9 cellular contexts compared by ENCODE assay signal in genomic region chr6:22146581-22147468, GRCh38.
DNase-seq lines count a peak whose midpoint lies in the region; ATAC-seq, FAIRE-seq and TF ChIP-seq lines count a peak whose summit lies in the region.
"Had no signal": no experiment of that assay in that cellular context is flagged by ENCODE, and none has a peak within 500 bp of the region (broad histone marks: within the 10 kb centered on the region; RNA-seq: fewer than 3 reads in every experiment).

No MANE protein-coding gene starts in this region.

- H3K4me3 Mint-ChIP-seq in CD14-positive monocyte: peak overlapping the region; percentile 52 to 90

- peaks cover 30% of the 10 kb centered on the region for H3K4me1 ChIP-seq in endothelial cell of umbilical vein (ENCODE audit: control insufficient read depth, extremely low read depth, insufficient read depth, low read length)

- TF ChIP-seq POLR2A in endothelial cell of umbilical vein (IDR thresholded peaks at IDR 0.05; ENCODE audit: low read depth, low read length): no peak

- dilution Hi-C loops in endothelial cell of umbilical vein (cut with MboI; ENCODE audit: extremely low pct_ligation_motif_present, low sequenced_read_pairs): no loop called here

- H3K9me3 Mint-ChIP-seq in CD14-positive monocyte: peaks cover 0 to 8% (median 0%) of the 10 kb centered on the region in 7 donors

- peak overlapping the region in 2 of 7 donors; percentile 56 to 65 for H3K27ac Mint-ChIP-seq in CD14-positive monocyte

- TF ChIP-seq CTCF in CD14-positive monocyte (IDR thresholded peaks at IDR 0.05) (no peak), endothelial cell of umbilical vein (IDR thresholded peaks at IDR 0.05; ENCODE audit: extremely low read depth in 1 of 2, insufficient read depth in 1 of 2, low read depth in 1 of 2, low read length in 2 of 2) (no peak)

- no peaks in the 10 kb centered on the region for H3K79me2 ChIP-seq in endothelial cell of umbilical vein (ENCODE audit: control insufficient read depth, insufficient read depth, low read length)

- no peaks in the 10 kb centered on the region for H3K36me3 ChIP-seq in endothelial cell of umbilical vein (ENCODE audit: control insufficient read depth in 2 of 2, extremely low read depth in 1 of 2, insufficient read depth in 2 of 2, low read length in 2 of 2)
- H3K36me3 ChIP-seq: pancreas had no signal

- no peaks in the 10 kb centered on the region for H3K9me1 ChIP-seq in endothelial cell of umbilical vein (replicated peaks; ENCODE audit: control insufficient read depth, extremely low read depth, insufficient read depth, low read length)

- BruUV-seq in endothelial cell of umbilical vein (replicated peaks; lab: Mats Ljungman, UMichigan): TSS peak; percentile 69

- DNase-seq in CD14-positive monocyte (ENCODE audit: low spot score) (peak; percentile 52), NCI-H2227 (lab: John Stamatoyannopoulos, UW; ENCODE audit: unreplicated experiment) (peak; percentile 67), endothelial cell of umbilical vein (ENCODE audit: low read depth, low spot score) (peak; percentile 77), occipital lobe (lab: John Stamatoyannopoulos, UW) (peak; percentile 43), HT-29 (ENCODE audit: low spot score) (no peak), NCI-H774 (lab: John Stamatoyannopoulos, UW) (no peak), HUDEP-2 (lab: John Stamatoyannopoulos, UW; ENCODE audit: unreplicated experiment in 76 of 76) (no peak)

- FAIRE-seq in endothelial cell of umbilical vein (lab: Jason Lieb, UNC): peak; percentile 83
- FAIRE-seq: pancreas had no signal

- peak overlapping the region; percentile 9 for H2AFZ ChIP-seq in endothelial cell of umbilical vein (ENCODE audit: low read depth, low read length)

- peaks cover 18% of the 10 kb centered on the region for H3K4me1 Mint-ChIP-seq in CD14-positive monocyte

- POLR2A ChIA-PET in endothelial cell of umbilical vein (lab: Charles Lee): interaction anchor here (0.6 to 2.1 kb wide), 3 partner anchors 78 to 553 kb away, joined by 3 to 15 read pairs (median 10); partner anchors contain the start of gene SOX4

- no peak for ATAC-seq in HG02763 (IDR thresholded peaks at IDR 0.05; ENCODE audit: unreplicated experiment)

- peaks cover 6 to 18% (median 18%) of the 10 kb centered on the region in 3 donors for H3K27me3 Mint-ChIP-seq in CD14-positive monocyte (ENCODE audit: low read depth in 3 of 3)

- H3K9me3 ChIP-seq in endothelial cell of umbilical vein (replicated peaks; ENCODE audit: control insufficient read depth, insufficient read depth, low read length): no peaks in the 10 kb centered on the region
- H3K9me3 ChIP-seq: pancreas had no signal

- H3K27ac ChIP-seq in endothelial cell of umbilical vein (ENCODE audit: insufficient read depth, low read depth, low read length): no peak overlapping the region
- H3K27ac ChIP-seq: pancreas had no signal

- peak overlapping the region; percentile 5 for H3K9ac ChIP-seq in endothelial cell of umbilical vein (replicated peaks; ENCODE audit: extremely low read depth, insufficient read depth, low read length)

- intact Hi-C loops in CD14-positive monocyte (cut with micrococcal nuclease): loop anchor here in 1 of 2 donors (1.0 kb wide), 1 partner anchor 9 kb away; no protein-coding TSS in a partner anchor
- intact Hi-C loops in endothelial cell of umbilical vein (cut with micrococcal nuclease): loop anchor here (1.0 to 10.0 kb wide), 2 partner anchors 468 to 681 kb away; no protein-coding TSS in a partner anchor

- CTCF ChIA-PET in endothelial cell of umbilical vein (lab: Charles Lee): interaction anchor here (0.9 to 3.7 kb wide), 3 partner anchors 11 to 553 kb away, joined by 3 to 15 read pairs (median 3); partner anchors contain the start of gene SOX4

- H3K36me3 Mint-ChIP-seq in CD14-positive monocyte: no peaks in the 10 kb centered on the region

- H3K27me3 ChIP-seq in endothelial cell of umbilical vein (ENCODE audit: control insufficient read depth in 2 of 2, insufficient read depth in 2 of 2, low read length in 2 of 2): no peaks in the 10 kb centered on the region
- H3K27me3 ChIP-seq: pancreas had no signal

- H3K4me3 ChIP-seq in endothelial cell of umbilical vein (replicated peaks in 1 of 3; ENCODE audit: insufficient read depth in 1 of 3, low read depth in 1 of 3, low read length in 3 of 3): no peak overlapping the region
- H3K4me3 ChIP-seq: pancreas had no signal

- no peaks in the 10 kb centered on the region for H4K20me1 ChIP-seq in endothelial cell of umbilical vein (replicated peaks; ENCODE audit: control insufficient read depth, extremely low read depth, insufficient read depth, low read length)

- H3K4me2 ChIP-seq in endothelial cell of umbilical vein (ENCODE audit: insufficient read depth, low read length): peak overlapping the region; percentile 52

TF ChIP-seq in endothelial cell of umbilical vein, 7 proteins besides CTCF, POLR2A, EP300 and RAD21:
- TF ChIP-seq MYC (IDR thresholded peaks at IDR 0.05; ENCODE audit: low read depth, low read length) (no peak), GATA2 (IDR thresholded peaks at IDR 0.05; ENCODE audit: insufficient read depth, insufficient read length, low read depth, low read length) (no peak), EZH2 (IDR thresholded peaks at IDR 0.05; ENCODE audit: borderline replicate concordance, low read depth, low read length, severe bottlenecking) (no peak), JUN (IDR thresholded peaks at IDR 0.05; ENCODE audit: borderline replicate concordance, insufficient read depth, insufficient read length, low read depth) (no peak), POLR2AphosphoS5 (IDR thresholded peaks at IDR 0.05; ENCODE audit: insufficient read depth, low read depth, low read length) (no peak), FOS (IDR thresholded peaks at IDR 0.05; ENCODE audit: borderline replicate concordance, insufficient read depth, low read length) (no peak), MAX (IDR thresholded peaks at IDR 0.05; ENCODE audit: insufficient read depth, insufficient read length) (no peak)

Comparison
In these comparisons a context has a peak if more than half of its experiments do, and no peak if none do; other contexts are left out.
1. DNase-seq: peak in CD14-positive monocyte (single experiment), NCI-H2227 (single experiment), endothelial cell of umbilical vein (single experiment) and occipital lobe (single experiment); none in HT-29 (single experiment), NCI-H774 (single experiment) and HUDEP-2 (0 of 76).